In genomic region chr1:58968360-58968952, GRCh38 we compare ENCODE assay signal across 9 cellular contexts.
A peak's percentile ranks its signal among the peaks of the same experiment; 100 is the strongest.
DNase-seq lines count a peak whose midpoint lies in the region; ATAC-seq, FAIRE-seq and TF ChIP-seq lines count a peak whose summit lies in the region.
"Had no signal": no experiment of that assay in that cellular context is flagged by ENCODE, and none has a peak within 500 bp of the region (broad histone marks: within the 10 kb centered on the region; RNA-seq: fewer than 3 reads in every experiment).

No MANE protein-coding gene starts in this region.

- H3K4me3 ChIP-seq in BE2C (ENCODE audit: low read depth, low read length): no peak overlapping the region
- no peak overlapping the region for H3K4me3 ChIP-seq in pancreas

- TF ChIP-seq CTCF in BE2C (IDR thresholded peaks at IDR 0.05; ENCODE audit: low read depth, low read length) (no peak), VCaP (conservative IDR thresholded peaks at IDR 0.05) (no peak), pancreas (IDR thresholded peaks at IDR 0.05) (no peak)

- H3K4me1 ChIP-seq in BE2C (peaks cover 5% of the 10 kb centered on the region), pancreas (peaks cover 35 to 44% (median 41%) of the 10 kb centered on the region in 3 donors)

- no peaks in the 10 kb centered on the region for H3K27me3 ChIP-seq in BE2C
- H3K27me3 ChIP-seq in pancreas: no peaks in the 10 kb centered on the region

- H3K9me3 ChIP-seq in BE2C: no peaks in the 10 kb centered on the region
- H3K9me3 ChIP-seq in pancreas: no peaks in the 10 kb centered on the region

- peak overlapping the region; percentile 74 for H3K27ac ChIP-seq in VCaP
- H3K27ac ChIP-seq in pancreas: peak overlapping the region; percentile 57 to 92 (median 70)
- H3K27ac ChIP-seq: HL-60 had no signal

- DNase-seq in BE2C: peak; percentile 56
- DNase-seq in fibroblast of peridontal ligament (ENCODE audit: extremely low read depth): peak; percentile 89
- DNase-seq in pancreas: peak; percentile 70 to 89 (median 84)
- DNase-seq in ecto neural progenitor cell (ENCODE audit: low spot score): no peak
- DNase-seq in GF-D8 (lab: John Stamatoyannopoulos, UW): no peak

- ATAC-seq in HG03139 (IDR thresholded peaks at IDR 0.05; ENCODE audit: unreplicated experiment) (peak; percentile 72), pancreas (peak; percentile 55 to 76 (median 65))

- peak; percentile 48 for TF ChIP-seq POLR2A in GM19099 (IDR thresholded peaks at IDR 0.05; ENCODE audit: extremely low read depth, insufficient read length, low read depth)

- FAIRE-seq in pancreas (lab: Jason Lieb, UNC): peak; percentile 53

- WGBS in pancreas, 2 donors: 7 to 8% methylated on average over 4 of the region's 4 CpGs

- H3K36me3 ChIP-seq in BE2C: no peaks in the 10 kb centered on the region
- H3K36me3 ChIP-seq in pancreas: no peaks in the 10 kb centered on the region

- intact Hi-C loops in pancreas (cut with DNase I): no loop called here

Comparison
In these comparisons a context has a peak if more than half of its experiments do, and no peak if none do; other contexts are left out.
1. DNase-seq: peak in BE2C (single experiment), fibroblast of peridontal ligament (single experiment) and pancreas (6 of 6); none in ecto neural progenitor cell (single experiment) and GF-D8 (single experiment).